3 cellular contexts compared by ENCODE assay signal in genomic region chr4:179029683-179030082, GRCh38.
"Had no signal": no experiment of that assay in that cellular context is flagged by ENCODE, and none has a peak within 500 bp of the region (broad histone marks: within the 10 kb centered on the region; RNA-seq: fewer than 3 reads in every experiment).

No MANE protein-coding gene starts in this region.

- ATAC-seq: GM12878 had no signal

- DNase-seq: GDM1, GF-D8 had no signal
